ENCODE assay signal across 28 cellular contexts in genomic region chr4:42404001-42404400, GRCh38. TPM values are rescaled to one million over a fixed set of nuclear protein-coding genes. Genes with fewer than 3 reads are reported as not detected.
A peak's percentile ranks its signal among the peaks of the same experiment; 100 is the strongest.
DNase-seq lines count a peak whose midpoint lies in the region; ATAC-seq and TF ChIP-seq lines count a peak whose summit lies in the region.
"Had no signal": no experiment of that assay in that cellular context is flagged by ENCODE, and none has a peak within 500 bp of the region (broad histone marks: within the 10 kb centered on the region; RNA-seq: fewer than 3 reads in every experiment).

No MANE protein-coding gene starts in this region.

- H3K36me3 ChIP-seq in PC-3 (ENCODE audit: low read depth, low read length) (no peaks in the 10 kb centered on the region), endodermal cell (ENCODE audit: control insufficient read depth, insufficient read depth, low read length) (no peaks in the 10 kb centered on the region)
- H3K36me3 ChIP-seq: uterus, WERI-Rb-1 had no signal

- H3K79me2 ChIP-seq in PC-3 (ENCODE audit: low read length) = peaks cover 32% of the 10 kb centered on the region

- 77 to 85% methylated on average over 6 of the region's 6 CpGs for WGBS in endodermal cell (ENCODE audit: insufficient coverage in 1 of 2, insufficient read length in 1 of 2), 2 experiments

- peaks cover 22% of the 10 kb centered on the region for H3K4me1 ChIP-seq in PC-3 (ENCODE audit: insufficient read depth, low read length)
- no peaks in the 10 kb centered on the region for H3K4me1 ChIP-seq in endodermal cell (ENCODE audit: control insufficient read depth, insufficient read depth, low read length)
- H3K4me1 ChIP-seq: uterus had no signal

- peaks cover 24% of the 10 kb centered on the region for H3K4me1 Mint-ChIP-seq in endodermal cell
- peaks cover 1 to 6% of the 10 kb centered on the region in 2 donors for H3K4me1 Mint-ChIP-seq in natural killer cell

- POLR2A ChIA-PET in PC-3 (lab: Charles Lee; ENCODE audit: unreplicated experiment) = no interaction called here

- H3K4me3 Mint-ChIP-seq in endodermal cell (no peak overlapping the region), natural killer cell (no peak overlapping the region)
- H3K4me3 Mint-ChIP-seq: activated CD4-positive, alpha-beta T cell treated with anti-CD3 and anti-CD28 coated beads, Interleukin-2, amount 10 ng/mL, durations not matched to agents 24 days and 14 days; activated T-cell treated with anti-CD3 and anti-CD28 coated beads, Interleukin-2, amount 50 U/mL, for 4 hours; CD4-positive, CD25-positive, alpha-beta regulatory T cell; dendritic cell treated with granulocyte-macrophage colony-stimulating factor and Interleukin-4, amounts not matched to agents 40 ng/mL and 50 ng/mL, for 4 days; stimulated activated naive CD8-positive, alpha-beta T cell treated with anti-CD3 and anti-CD28 coated beads, Interleukin-15, Interleukin-2, amounts not matched to agents 100 ng/mL and 50 ng/mL, for 24 hours had no signal

- no peak overlapping the region for H3K27ac Mint-ChIP-seq in endodermal cell
- no peak overlapping the region for H3K27ac Mint-ChIP-seq in natural killer cell
- H3K27ac Mint-ChIP-seq: activated CD4-positive, alpha-beta T cell treated with anti-CD3 and anti-CD28 coated beads, Interleukin-2, amount 10 ng/mL, durations not matched to agents 24 days and 14 days; dendritic cell treated with granulocyte-macrophage colony-stimulating factor and Interleukin-4, amounts not matched to agents 40 ng/mL and 50 ng/mL, for 4 days; naive thymus-derived CD8-positive, alpha-beta T cell; stimulated activated naive CD8-positive, alpha-beta T cell treated with anti-CD3 and anti-CD28 coated beads, Interleukin-15, Interleukin-2, amounts not matched to agents 100 ng/mL and 50 ng/mL, for 24 hours had no signal

- CTCF ChIA-PET in PC-3 (lab: Charles Lee) = no interaction called here

- no peak for ATAC-seq in PC-3
- no peak for ATAC-seq in natural killer cell
- no peak for ATAC-seq in GM18505 (IDR thresholded peaks at IDR 0.05; ENCODE audit: unreplicated experiment)
- ATAC-seq: activated T-cell treated with anti-CD3 and anti-CD28 coated beads, Interleukin-2, amount 50 U/mL, for 4 hours; naive thymus-derived CD8-positive, alpha-beta T cell; SK-N-SH treated with all-trans-retinoic acid at 6 μM for 48 hours had no signal

- H3K27me3 ChIP-seq in PC-3 (ENCODE audit: low read length) (no peaks in the 10 kb centered on the region), endodermal cell (ENCODE audit: control insufficient read depth, insufficient read depth, low read length, poor library complexity, severe bottlenecking) (peaks cover 23% of the 10 kb centered on the region)

- H3K4me3 ChIP-seq in PC-3 (ENCODE audit: low read length) = no peak overlapping the region
- no peak overlapping the region for H3K4me3 ChIP-seq in endodermal cell (ENCODE audit: low read length)
- H3K4me3 ChIP-seq in retinal pigment epithelial cell (ENCODE audit: low read length) = no peak overlapping the region
- H3K4me3 ChIP-seq: uterus had no signal

- H3K9me2 ChIP-seq in PC-3 (replicated peaks; ENCODE audit: low read length) = no peaks in the 10 kb centered on the region

- intact Hi-C loops in PC-3 (cut with micrococcal nuclease) (no loop called here), natural killer cell (cut with micrococcal nuclease) (no loop called here)

- no peaks in the 10 kb centered on the region for H3K9me3 ChIP-seq in PC-3 (ENCODE audit: low read length)
- no peaks in the 10 kb centered on the region for H3K9me3 ChIP-seq in endodermal cell (ENCODE audit: control insufficient read depth, low read length)
- H3K9me3 ChIP-seq: uterus had no signal

- BruUV-seq in PC-3 (replicated peaks; lab: Mats Ljungman, UMichigan) = no TSS peak

- no peak overlapping the region for H2AFZ ChIP-seq in PC-3 (ENCODE audit: low read length)

- peaks cover 43% of the 10 kb centered on the region for H3K27me3 Mint-ChIP-seq in endodermal cell (ENCODE audit: insufficient read depth)
- H3K27me3 Mint-ChIP-seq in natural killer cell (ENCODE audit: low read depth in 2 of 2) = peaks cover 28 to 29% of the 10 kb centered on the region in 2 donors

- 0 out of 2 replicates have a peak, but pooled peaks have one; percentile 10 for TF ChIP-seq CTCF in PC-3 (conservative IDR thresholded peaks at IDR 0.05; ENCODE audit: low read depth, low read length)
- TF ChIP-seq CTCF in endodermal cell (conservative IDR thresholded peaks at IDR 0.05) = peak; percentile 76
- peak; percentile 7 for TF ChIP-seq CTCF in retinal pigment epithelial cell (conservative IDR thresholded peaks at IDR 0.05; ENCODE audit: low read depth, low read length)
- no peak for TF ChIP-seq CTCF in natural killer cell (IDR thresholded peaks at IDR 0.05)

- DNase-seq in NCI-H82 (lab: John Stamatoyannopoulos, UW) (peak; percentile 13), NCI-H82 treated with DMSO at 0.1 percent for 48 hours (lab: John Stamatoyannopoulos, UW; ENCODE audit: unreplicated experiment) (no peak), PC-3 (peak; percentile 3), endodermal cell (peak; percentile 72), retinal pigment epithelial cell (ENCODE audit: low read depth) (no peak), natural killer cell (no peak), T1000 (lab: John Stamatoyannopoulos, UW) (no peak)
- DNase-seq: 8988T; activated CD4-positive, alpha-beta T cell treated with anti-CD3 and anti-CD28 coated beads, Interleukin-2, amount 10 ng/mL, durations not matched to agents 24 days and 14 days; activated gamma-delta T cell treated with Interleukin-2 at 50 U/mL for 16 hours; activated T-cell treated with anti-CD3 and anti-CD28 coated beads, Interleukin-2, amount 50 U/mL, for 4 hours; CD4-positive, CD25-positive, alpha-beta regulatory T cell; central memory CD4-positive, alpha-beta T cell; EL; IMR-90; kidney; naive thymus-derived CD8-positive, alpha-beta T cell; NCI-H1092; NCI-H1694 treated with DMSO at 0.1 percent for 48 hours; NCI-H526; small intestine; uterus; WERI-Rb-1 had no signal

- H3K27ac ChIP-seq in PC-3 (ENCODE audit: low read length) (no peak overlapping the region), endodermal cell (ENCODE audit: low read depth, low read length) (no peak overlapping the region)
- H3K27ac ChIP-seq: uterus, WERI-Rb-1 had no signal

- H3K9me3 Mint-ChIP-seq in endodermal cell (no peaks in the 10 kb centered on the region), natural killer cell (no peaks in the 10 kb centered on the region)
- H3K9me3 Mint-ChIP-seq: activated CD4-positive, alpha-beta T cell treated with anti-CD3 and anti-CD28 coated beads, Interleukin-2, amount 10 ng/mL, durations not matched to agents 24 days and 14 days; activated T-cell treated with anti-CD3 and anti-CD28 coated beads, Interleukin-2, amount 50 U/mL, for 4 hours; CD4-positive, CD25-positive, alpha-beta regulatory T cell; dendritic cell treated with granulocyte-macrophage colony-stimulating factor and Interleukin-4, amounts not matched to agents 40 ng/mL and 50 ng/mL, for 4 days; naive thymus-derived CD8-positive, alpha-beta T cell; stimulated activated naive CD8-positive, alpha-beta T cell treated with anti-CD3 and anti-CD28 coated beads, Interleukin-15, Interleukin-2, amounts not matched to agents 100 ng/mL and 50 ng/mL, for 24 hours had no signal

- H3K36me3 Mint-ChIP-seq in endodermal cell (ENCODE audit: low read depth) (peaks cover 15% of the 10 kb centered on the region), natural killer cell (no peaks in the 10 kb centered on the region)

- no peak for TF ChIP-seq POLR2A in GM18505 (IDR thresholded peaks at IDR 0.05; ENCODE audit: borderline replicate concordance, extremely low read depth, insufficient read depth, insufficient read length)

- no peak overlapping the region for H3K4me2 ChIP-seq in PC-3 (ENCODE audit: low read length)

- no peaks in the 10 kb centered on the region for H4K20me1 ChIP-seq in PC-3 (ENCODE audit: low read length)

- H3F3A ChIP-seq in PC-3 (ENCODE audit: low read length, unreplicated experiment) = no peaks in the 10 kb centered on the region

- H3K9ac ChIP-seq in PC-3 (ENCODE audit: low read length) (no peak overlapping the region), endodermal cell (ENCODE audit: extremely low read depth, low read length, poor library complexity, severe bottlenecking) (no peak overlapping the region)

RNA-seq across cellular contexts. Expression of gene SHISA3, which starts 6.7 kb away (rescaled TPM):
- total RNA-seq in PC-3 (2014; rRNA removed) (29.5 and 33.5 TPM in 2 replicates), endodermal cell (10 to 100 TPM; 18.0 to 37.0 TPM), natural killer cell (not detected)
- 3.2 TPM for polyA plus RNA-seq in endodermal cell (2013, experiment 1 of 2)
- polyA plus RNA-seq in endodermal cell (2013, experiment 2 of 2) = 3.0 TPM
- total RNA-seq: astrocyte; CD4-positive, CD25-positive, alpha-beta regulatory T cell; naive thymus-derived CD8-positive, alpha-beta T cell had no signal
- polyA plus RNA-seq: CD4-positive, CD25-positive, alpha-beta regulatory T cell; naive thymus-derived CD8-positive, alpha-beta T cell had no signal

Comparison
In these comparisons a context has a peak if more than half of its experiments do, and no peak if none do; other contexts are left out.
1. DNase-seq: peak in NCI-H82 (single experiment), PC-3 (single experiment) and endodermal cell (single experiment); none in NCI-H82 treated with DMSO at 0.1 percent for 48 hours (single experiment), retinal pigment epithelial cell (single experiment), natural killer cell (single experiment) and T1000 (single experiment).
2. RNA of gene SHISA3, which starts 6.7 kb away (total RNA-seq): 18.0 to 37.0 TPM in endodermal cell and 29.5 to 33.5 TPM in PC-3; not detected in natural killer cell; every median in the first group is over 10 times any median in the second.